ENCODE assay signal across 1 cellular context in genomic region chr2:241197246-241197645, GRCh38. TPM values are rescaled to one million over a fixed set of nuclear protein-coding genes. Genes with fewer than 3 reads are reported as not detected.
"Had no signal": no experiment of that assay in that cellular context is flagged by ENCODE, and none has a peak within 500 bp of the region (broad histone marks: within the 10 kb centered on the region; RNA-seq: fewer than 3 reads in every experiment).

No MANE protein-coding gene starts in this region.

RNA-seq across cellular contexts. Expression of gene ANO7, which starts 8.8 kb away (rescaled TPM):
- polyA plus RNA-seq: IgD-negative memory B cell had no signal
